13 cellular contexts compared by ENCODE assay signal in the genomic region with DNA sequence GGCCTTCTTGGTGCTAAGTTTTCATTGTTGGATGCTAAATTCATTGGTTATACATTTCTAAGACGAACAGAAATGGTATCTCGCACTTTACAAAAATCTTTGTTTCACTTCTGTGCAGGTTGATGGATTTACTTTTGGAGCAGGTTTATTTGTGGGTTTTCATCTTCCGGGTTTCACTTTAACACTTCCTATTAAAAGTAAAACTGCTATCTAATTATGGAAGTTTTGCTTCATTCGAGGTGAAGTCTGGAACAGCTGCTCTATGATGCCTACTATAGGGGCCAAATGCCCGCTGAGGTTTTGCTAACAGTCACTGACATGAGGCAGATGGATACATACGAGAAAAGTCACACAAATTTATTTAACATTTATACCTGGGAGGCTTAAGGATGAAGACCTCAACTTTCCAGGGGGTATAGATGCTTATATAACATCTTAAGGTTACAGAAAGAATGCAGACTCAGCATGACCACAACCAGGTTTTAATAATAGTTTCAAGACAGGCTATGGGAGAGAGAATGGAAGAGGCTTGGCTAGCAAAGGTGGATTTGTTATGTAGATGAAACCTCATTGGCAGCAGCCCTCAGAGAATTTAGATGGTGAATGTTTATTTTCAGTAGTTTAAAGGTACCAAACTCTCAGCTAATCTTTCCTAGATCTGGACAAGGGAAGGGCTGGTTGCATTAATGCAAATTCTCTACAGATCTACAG. TPM values are rescaled to one million over a fixed set of nuclear protein-coding genes. Genes with fewer than 3 reads are reported as not detected.
DNase-seq lines count a peak whose midpoint lies in the region; ATAC-seq, FAIRE-seq and TF ChIP-seq lines count a peak whose summit lies in the region.
"Had no signal": no experiment of that assay in that cellular context is flagged by ENCODE, and none has a peak within 500 bp of the region (broad histone marks: within the 10 kb centered on the region; RNA-seq: fewer than 3 reads in every experiment).

No MANE protein-coding gene starts in this region.

- no peak for ATAC-seq in HG03439 (IDR thresholded peaks at IDR 0.05; ENCODE audit: unreplicated experiment)
- ATAC-seq: left cardiac atrium, Panc1 had no signal

- intact Hi-C loops in spleen (cut with DNase I; ENCODE audit: low total_unique reads) = no loop called here

- H3K27me3 ChIP-seq in H7 (ENCODE audit: control insufficient read depth, insufficient read depth, low read length) (no peaks in the 10 kb centered on the region), spleen (replicated peaks in 1 of 7) (no peaks in the 10 kb centered on the region)
- H3K27me3 ChIP-seq: neutrophil had no signal

- FAIRE-seq in GM19239 (lab: Jason Lieb, UNC) = peak; percentile 95

- DNase-seq in GM19239 (ENCODE audit: insufficient read length, low spot score) = no peak
- peak; percentile 7 for DNase-seq in H7
- DNase-seq in NCI-H526 treated with DMSO at 0.1 percent for 48 hours (lab: John Stamatoyannopoulos, UW) = peak; percentile 18
- no peak for DNase-seq in spleen
- DNase-seq in anterior cingulate cortex (lab: John Stamatoyannopoulos, UW) = no peak
- DNase-seq in activated CD8-positive, alpha-beta memory T cell treated with anti-CD3 and anti-CD28 coated beads, Interleukin-2, amount 50 U/mL, for 48 hours = no peak
- DNase-seq: dermis blood vessel endothelial cell; left cardiac atrium; stimulated activated naive CD4-positive, alpha-beta T cell; T-helper 9 cell had no signal

- WGBS in spleen, 5 donors = 41 to 54% (median 49%) methylated on average over 6 of the region's 6 CpGs

- H3K4me3 ChIP-seq in H7 (ENCODE audit: insufficient read depth, low read depth, low read length) = no peak overlapping the region
- H3K4me3 ChIP-seq in spleen = peak overlapping the region in 1 of 8 donors; percentile 17

- peaks cover 0 to 56% (median 27%) of the 10 kb centered on the region in 6 donors for H3K4me1 ChIP-seq in spleen

- H3K27ac ChIP-seq in spleen = peak overlapping the region in 5 of 8 donors; percentile 36 to 69 (median 47)
- H3K27ac ChIP-seq: neutrophil had no signal

- TF ChIP-seq POLR2A in spleen (IDR thresholded peaks at IDR 0.05) = no peak

- H3K36me3 ChIP-seq in H7 (replicated peaks; ENCODE audit: control insufficient read depth, insufficient read depth, low read length) (no peaks in the 10 kb centered on the region), spleen (no peaks in the 10 kb centered on the region)
- H3K36me3 ChIP-seq: neutrophil had no signal

- no peak for TF ChIP-seq CTCF in spleen (IDR thresholded peaks at IDR 0.05 in 8 of 11, conservative IDR thresholded peaks at IDR 0.05 in 3 of 11)

- no peaks in the 10 kb centered on the region for H3K9me3 ChIP-seq in spleen
- H3K9me3 ChIP-seq: neutrophil had no signal

RNA-seq across cellular contexts. Expression of gene OSTN, which starts 54.2 kb away (rescaled TPM):
- not detected in 2 replicates for total RNA-seq in H7 (2014; rRNA removed; shearing (Covaris generic))
- total RNA-seq in spleen = not detected
- under 1 TPM in 1 of 3 donors, not detected in 2; 0.03 TPM for polyA plus RNA-seq in spleen
- total RNA-seq: dermis blood vessel endothelial cell had no signal

Comparison
In these comparisons a context has a peak if more than half of its experiments do, and no peak if none do; other contexts are left out.
1. DNase-seq: peak in H7 (single experiment) and NCI-H526 treated with DMSO at 0.1 percent for 48 hours (single experiment); none in GM19239 (single experiment), spleen (single experiment), anterior cingulate cortex (0 of 58) and activated CD8-positive, alpha-beta memory T cell treated with anti-CD3 and anti-CD28 coated beads, Interleukin-2, amount 50 U/mL, for 48 hours (single experiment).